Comparison of ENCODE assay signal across 25 cellular contexts in the genomic region with DNA sequence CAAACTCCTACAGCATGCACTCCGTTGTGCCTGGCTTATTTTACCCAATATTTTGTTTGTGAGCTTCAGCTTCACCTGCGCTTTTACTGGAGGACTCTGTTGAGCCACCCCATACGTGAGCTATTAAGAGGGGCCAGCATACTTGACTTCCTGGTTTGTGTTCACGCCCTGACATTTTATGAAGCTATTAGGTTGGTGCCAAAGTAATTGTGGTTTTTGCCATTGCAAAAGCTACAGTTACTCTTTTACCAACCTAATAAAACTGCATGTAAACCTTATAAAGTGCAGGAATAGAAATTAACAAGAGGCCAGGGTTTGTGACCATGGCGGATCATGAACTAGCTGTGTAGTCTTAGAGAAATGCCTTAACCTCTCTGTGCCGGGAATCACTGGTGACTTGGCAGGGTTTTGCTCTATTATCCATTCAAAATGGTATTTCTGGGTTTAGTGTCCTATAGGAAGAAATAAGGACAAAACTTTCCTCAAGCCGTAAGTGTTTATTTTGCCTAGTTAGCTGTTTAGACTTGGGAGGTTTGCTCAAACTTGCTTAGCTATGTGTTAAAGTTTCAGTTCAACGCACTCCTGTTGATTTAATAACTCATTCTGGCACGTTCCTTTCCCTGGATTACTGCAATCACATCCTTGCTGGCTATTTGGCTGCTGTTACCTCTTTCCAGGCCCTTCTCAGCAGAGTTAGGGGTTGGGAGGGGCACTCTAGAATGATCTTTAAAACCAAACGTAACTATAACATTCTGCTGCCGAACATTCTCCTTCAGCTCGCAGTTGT.
"Had no signal": no experiment of that assay in that cellular context is flagged by ENCODE, and none has a peak within 500 bp of the region (broad histone marks: within the 10 kb centered on the region; RNA-seq: fewer than 3 reads in every experiment).

No MANE protein-coding gene starts in this region.

- H3K4me1 ChIP-seq: adrenal gland, ascending aorta, gastroesophageal sphincter, lower lobe of right lung, right atrium auricular region, thyroid gland had no signal

- H3K27me3 ChIP-seq: adrenal gland, ascending aorta, brain microvascular endothelial cell, right atrium auricular region, thyroid gland had no signal

- FAIRE-seq: kidney, TTC549 had no signal

- H3K36me3 ChIP-seq: adrenal gland, ascending aorta, brain microvascular endothelial cell, gastroesophageal sphincter, lower lobe of right lung, right atrium auricular region, thyroid gland had no signal

- ATAC-seq: gastroesophageal sphincter; left lobe of liver; lower lobe of right lung; naive thymus-derived CD4-positive, alpha-beta T cell; stimulated activated naive CD8-positive, alpha-beta T cell treated with anti-CD3 and anti-CD28 coated beads, Interleukin-15, Interleukin-2, amounts not matched to agents 100 U/mL and 50 U/mL, for 24 hours had no signal

- H3K9me3 ChIP-seq: adrenal gland, ascending aorta, gastroesophageal sphincter, lower lobe of right lung, right atrium auricular region, thyroid gland had no signal

- H3K27ac ChIP-seq: adrenal gland, ascending aorta, brain microvascular endothelial cell, gastroesophageal sphincter, lower lobe of right lung, right atrium auricular region, thyroid gland had no signal

- DNase-seq: activated CD4-positive, alpha-beta T cell treated with anti-CD3 and anti-CD28 coated beads for 1 hour; activated CD4-positive, alpha-beta T cell treated with anti-CD3 and anti-CD28 coated beads, Interleukin-2, amount 50 U/mL, for 1 hour; activated naive CD4-positive, alpha-beta T cell; activated T-cell treated with anti-CD3 and anti-CD28 coated beads, Interleukin-2, amount 50 U/mL, for 24 hours; adrenal gland; brain microvascular endothelial cell; central memory CD4-positive, alpha-beta T cell; dermis blood vessel endothelial cell; effector CD8-positive, alpha-beta T cell; head of caudate nucleus; kidney; lower lobe of right lung; mesendoderm; naive thymus-derived CD4-positive, alpha-beta T cell; occipital lobe; stimulated activated CD4-positive, alpha-beta T cell treated with anti-CD3 and anti-CD28 coated beads, Interleukin-4, amount 100 ng/mL, for 24 hours; stimulated activated naive CD8-positive, alpha-beta T cell treated with anti-CD3 and anti-CD28 coated beads, Interleukin-15, Interleukin-2, amounts not matched to agents 100 U/mL and 50 U/mL, for 24 hours; substantia nigra; T-helper 1 cell; thyroid gland had no signal

- H3K4me3 ChIP-seq: adrenal gland, ascending aorta, gastroesophageal sphincter, lower lobe of right lung, right atrium auricular region, thyroid gland had no signal
